In genomic region chr17:58006563-58006923, GRCh38 we compare ENCODE assay signal across 8 cellular contexts. TPM values are rescaled to one million over a fixed set of nuclear protein-coding genes. Genes with fewer than 3 reads are reported as not detected.
DNase-seq lines count a peak whose midpoint lies in the region; ATAC-seq lines count a peak whose summit lies in the region.

No MANE protein-coding gene starts in this region.

- ATAC-seq in HG02840 (IDR thresholded peaks at IDR 0.05; ENCODE audit: low FRiP score, unreplicated experiment), result peak; percentile 9
- ATAC-seq in HG02610 (IDR thresholded peaks at IDR 0.05; ENCODE audit: unreplicated experiment), result no peak

- no peaks in the 10 kb centered on the region for H3K9me3 Mint-ChIP-seq in activated CD4-positive, alpha-beta T cell treated with anti-CD3 and anti-CD28 coated beads, Interleukin-2, amount 10 ng/mL, durations not matched to agents 7 days and 5 days

- DNase-seq in DMS 273 treated with DMSO at 0.1 percent for 48 hours (lab: John Stamatoyannopoulos, UW) (peak; percentile 37), NCI-H510A treated with DMSO at 0.1 percent for 48 hours (lab: John Stamatoyannopoulos, UW) (peak; percentile 72), ecto neural progenitor cell (ENCODE audit: low spot score) (peak; percentile 79), lung microvascular endothelial cell (ENCODE audit: low read depth in 2 of 2) (peak; percentile 80 to 86)
- DNase-seq in activated CD4-positive, alpha-beta T cell treated with anti-CD3 and anti-CD28 coated beads, Interleukin-2, amount 10 ng/mL, durations not matched to agents 7 days and 5 days, result peak; percentile 47
- peak; percentile 50 for DNase-seq in stimulated activated CD8-positive, alpha-beta memory T cell treated with anti-CD3 and anti-CD28 coated beads, Interleukin-15, amount 100 ng/mL, for 24 hours (ENCODE audit: low read depth)

- H3K4me1 Mint-ChIP-seq in activated CD4-positive, alpha-beta T cell treated with anti-CD3 and anti-CD28 coated beads, Interleukin-2, amount 10 ng/mL, durations not matched to agents 7 days and 5 days, result peaks cover 54% of the 10 kb centered on the region

- H3K4me3 Mint-ChIP-seq in activated CD4-positive, alpha-beta T cell treated with anti-CD3 and anti-CD28 coated beads, Interleukin-2, amount 10 ng/mL, durations not matched to agents 7 days and 5 days, result peak overlapping the region; percentile 94

- peak overlapping the region; percentile 98 for H3K27ac Mint-ChIP-seq in activated CD4-positive, alpha-beta T cell treated with anti-CD3 and anti-CD28 coated beads, Interleukin-2, amount 10 ng/mL, durations not matched to agents 7 days and 5 days

- H3K36me3 Mint-ChIP-seq in activated CD4-positive, alpha-beta T cell treated with anti-CD3 and anti-CD28 coated beads, Interleukin-2, amount 10 ng/mL, durations not matched to agents 7 days and 5 days (ENCODE audit: low read depth), result peaks cover 59% of the 10 kb centered on the region

- no peaks in the 10 kb centered on the region for H3K27me3 Mint-ChIP-seq in activated CD4-positive, alpha-beta T cell treated with anti-CD3 and anti-CD28 coated beads, Interleukin-2, amount 10 ng/mL, durations not matched to agents 7 days and 5 days

- POLR2A ChIA-PET in activated CD4-positive, alpha-beta T cell treated with anti-CD3 and anti-CD28 coated beads, Interleukin-2, amount 10 ng/mL, durations not matched to agents 7 days and 5 days (lab: Charles Lee), result interaction anchor here (0.5 to 2.2 kb wide), 5 partner anchors 11 to 327 kb away, joined by 3 to 8 read pairs (median 4); no protein-coding TSS in a partner anchor

- CTCF ChIA-PET in activated CD4-positive, alpha-beta T cell treated with anti-CD3 and anti-CD28 coated beads, Interleukin-2, amount 10 ng/mL, durations not matched to agents 7 days and 5 days (lab: Charles Lee), result interaction anchor here (1.3 to 2.4 kb wide), 6 partner anchors 8 to 157 kb away, joined by 3 to 15 read pairs (median 4); partner anchors contain the start of gene MRPS23

RNA-seq across cellular contexts. Expression of gene SRSF1, which starts 0.5 kb away (rescaled TPM):
- 100 to 1,000 TPM; 363 to 365 TPM for total RNA-seq in activated CD4-positive, alpha-beta T cell treated with anti-CD3 and anti-CD28 coated beads, Interleukin-2, amount 10 ng/mL, durations not matched to agents 7 days and 5 days
- 300 and 316 TPM in 2 replicates for total RNA-seq in lung microvascular endothelial cell

RNA-seq across cellular contexts. Expression of gene VEZF1, which starts 18.5 kb away (rescaled TPM):
- 10 to 100 TPM; 46.7 to 52.0 TPM for total RNA-seq in activated CD4-positive, alpha-beta T cell treated with anti-CD3 and anti-CD28 coated beads, Interleukin-2, amount 10 ng/mL, durations not matched to agents 7 days and 5 days
- total RNA-seq in lung microvascular endothelial cell, result 18.7 and 23.0 TPM in 2 replicates

RNA-seq across cellular contexts. Expression of gene CUEDC1, which starts 51.3 kb away (rescaled TPM):
- total RNA-seq in activated CD4-positive, alpha-beta T cell treated with anti-CD3 and anti-CD28 coated beads, Interleukin-2, amount 10 ng/mL, durations not matched to agents 7 days and 5 days, result under 1 TPM in 1 of 2 experiments, not detected in 1; 0.47 TPM
- 3.2 and 4.6 TPM in 2 replicates for total RNA-seq in lung microvascular endothelial cell
